Comparison of ENCODE assay signal across 15 cellular contexts in the genomic region with DNA sequence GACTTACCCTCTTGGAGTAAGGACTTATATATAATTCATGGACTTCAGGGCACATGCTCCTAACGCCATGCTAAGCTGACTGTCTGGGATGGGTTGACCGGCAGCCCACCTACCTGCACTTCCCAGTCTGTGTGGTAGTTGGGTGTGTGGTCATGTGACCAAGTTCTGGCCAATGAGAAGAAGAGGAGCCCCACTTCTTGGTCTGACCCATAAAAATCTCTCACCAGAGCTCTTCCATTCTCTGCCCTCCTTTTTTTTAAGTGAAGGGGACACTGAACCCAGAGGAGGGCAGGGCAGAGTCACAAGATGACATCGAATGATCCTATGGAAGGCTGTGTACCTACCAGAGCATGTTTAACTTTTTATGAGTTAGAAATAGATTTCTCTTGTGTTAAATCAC.
A peak's percentile ranks its signal among the peaks of the same experiment; 100 is the strongest.
DNase-seq lines count a peak whose midpoint lies in the region; ATAC-seq, FAIRE-seq and TF ChIP-seq lines count a peak whose summit lies in the region.
"Had no signal": no experiment of that assay in that cellular context is flagged by ENCODE, and none has a peak within 500 bp of the region (broad histone marks: within the 10 kb centered on the region; RNA-seq: fewer than 3 reads in every experiment).

No MANE protein-coding gene starts in this region.

- H4K91ac ChIP-seq in IMR-90 (ENCODE audit: insufficient read depth, low read depth, low read length) (peak overlapping the region; percentile 93), mesenchymal stem cell (ENCODE audit: low read length) (peak overlapping the region; percentile 43)

- no peaks in the 10 kb centered on the region for H4K20me1 ChIP-seq in IMR-90 (ENCODE audit: insufficient read depth, low read length)
- H4K20me1 ChIP-seq in K562 (replicated peaks; ENCODE audit: control insufficient read depth, insufficient read depth, low read length), result no peaks in the 10 kb centered on the region

- WGBS in IMR-90 (ENCODE audit: extremely low coverage in 2 of 2, insufficient read length in 1 of 2), 2 experiments, result no CpG with 5 or more reads among the region's 3 CpGs
- WGBS in K562 (ENCODE audit: insufficient coverage, low coverage, missing lambda C conversion rate), result 0% methylated on average over 3 of the region's 3 CpGs
- 88% methylated on average over 2 of the region's 3 CpGs for WGBS in mesenchymal stem cell

- no peak for TF ChIP-seq POLR2A in IMR-90 (IDR thresholded peaks at IDR 0.05; ENCODE audit: low read depth, low read length)
- no peak for TF ChIP-seq POLR2A in K562 (conservative IDR thresholded peaks at IDR 0.05)

- peak overlapping the region; percentile 92 for H3K18ac ChIP-seq in IMR-90 (ENCODE audit: low read depth, low read length)
- H3K18ac ChIP-seq in mesenchymal stem cell (ENCODE audit: low read depth in 1 of 2, low read length in 2 of 2), result peak overlapping the region in 1 of 2 experiments; percentile 52

- H3K14ac ChIP-seq in IMR-90 (replicated peaks; ENCODE audit: low read depth, low read length), result peak overlapping the region; percentile 91
- no peak overlapping the region for H3K14ac ChIP-seq in mesenchymal stem cell (ENCODE audit: low read length in 2 of 2)

- TF ChIP-seq EP300 in K562 (IDR thresholded peaks at IDR 0.05; ENCODE audit: low read length), result no peak

- intact Hi-C loops in IMR-90 (cut with micrococcal nuclease), result no loop called here
- intact Hi-C loops in K562 (cut with micrococcal nuclease), result no loop called here
- intact Hi-C loops in tibial artery (cut with DNase I; ENCODE audit: low total_unique reads), result no loop called here

- peak overlapping the region; percentile 97; the same call in 2 of the 3 replicates for H2BK15ac ChIP-seq in IMR-90 (ENCODE audit: low read depth, low read length)
- H2BK15ac ChIP-seq in mesenchymal stem cell (ENCODE audit: low read depth, poor library complexity, severe bottlenecking), result peak overlapping the region; percentile 54

- dilution Hi-C loops in IMR-90 (cut with HindIII; ENCODE audit: low sequenced_read_pairs, unreplicated experiment), result no loop called here

- H3K79me2 ChIP-seq in K562 (ENCODE audit: control insufficient read depth, insufficient read depth, low read length), result no peaks in the 10 kb centered on the region

- H3K4me2 ChIP-seq in IMR-90 (ENCODE audit: low read depth, low read length), result peak overlapping the region; percentile 22; the same call in 1 of the 2 replicates
- H3K4me2 ChIP-seq in K562 (ENCODE audit: insufficient read depth, low read length), result no peak overlapping the region
- no peak overlapping the region for H3K4me2 ChIP-seq in mesenchymal stem cell (ENCODE audit: low read length, poor library complexity, severe bottlenecking)

- DNase-seq in IMR-90, result no peak
- DNase-seq in K562 (ENCODE audit: extremely low read depth in 1 of 4, low spot score in 3 of 4), result peak in 2 of 4 experiments; percentile 28 to 32
- DNase-seq in mesenchymal stem cell, result no peak
- DNase-seq in tibial artery, result no peak
- no peak for DNase-seq in NK-92 (lab: John Stamatoyannopoulos, UW; ENCODE audit: unreplicated experiment)
- DNase-seq: activated naive CD4-positive, alpha-beta T cell treated with anti-CD3 and anti-CD28 coated beads for 36 hours; GF-D8; hypothalamus; NCI-H1417 treated with DMSO at 0.1 percent for 48 hours; Peyer's patch; stimulated activated CD4-positive, alpha-beta T cell treated with anti-CD3 and anti-CD28 coated beads, Interleukin-4, amount 100 ng/mL, for 1 hour; SW 1271 had no signal

- H2AK5ac ChIP-seq in IMR-90 (ENCODE audit: low read depth, low read length), result peak overlapping the region; percentile 99
- H2AK5ac ChIP-seq in mesenchymal stem cell (ENCODE audit: low read length, severe bottlenecking), result peak overlapping the region; percentile 42

- peak overlapping the region; percentile 69 for H2BK20ac ChIP-seq in IMR-90 (ENCODE audit: low read depth, low read length)

- H3K27ac ChIP-seq in IMR-90 (ENCODE audit: insufficient read depth, low read length) (peak overlapping the region; percentile 81), K562 (ENCODE audit: extremely low read depth, low read depth, low read length) (no peak overlapping the region), mesenchymal stem cell (ENCODE audit: low read length, poor library complexity, severe bottlenecking) (peak overlapping the region; percentile 93), tibial artery (peak overlapping the region; percentile 77)

- H3K79me1 ChIP-seq in IMR-90 (ENCODE audit: low read depth in 1 of 2, low read length in 2 of 2) (peaks cover 0 to 11% of the 10 kb centered on the region in 2 experiments; a peak in 1 of 4 replicates), mesenchymal stem cell (replicated peaks; ENCODE audit: low read length, poor library complexity, severe bottlenecking) (no peaks in the 10 kb centered on the region)

- no peaks in the 10 kb centered on the region for H3K9me3 ChIP-seq in IMR-90 (ENCODE audit: control insufficient read depth, insufficient read depth, low read length)
- H3K9me3 ChIP-seq in K562 (replicated peaks; ENCODE audit: control insufficient read depth, insufficient read depth, low read depth, low read length), result no peaks in the 10 kb centered on the region
- no peaks in the 10 kb centered on the region for H3K9me3 ChIP-seq in mesenchymal stem cell (ENCODE audit: control insufficient read depth, low read length)
- no peaks in the 10 kb centered on the region for H3K9me3 ChIP-seq in tibial artery
- H3K9me3 ChIP-seq: Peyer's patch had no signal

- H3K36me3 ChIP-seq in IMR-90 (ENCODE audit: control insufficient read depth, insufficient read depth, low read length), result no peaks in the 10 kb centered on the region
- H3K36me3 ChIP-seq in K562 (ENCODE audit: control insufficient read depth, insufficient read depth, low read length), result no peaks in the 10 kb centered on the region
- no peaks in the 10 kb centered on the region for H3K36me3 ChIP-seq in mesenchymal stem cell (ENCODE audit: control insufficient read depth in 1 of 2, insufficient read depth in 2 of 2, low read depth in 1 of 2, low read length in 2 of 2)
- no peaks in the 10 kb centered on the region for H3K36me3 ChIP-seq in tibial artery
- H3K36me3 ChIP-seq: Peyer's patch had no signal

- H4K5ac ChIP-seq in IMR-90 (ENCODE audit: low read depth, low read length), result peak overlapping the region; percentile 98

- H3K9me1 ChIP-seq in IMR-90 (ENCODE audit: insufficient read depth, low read length), result peaks cover 12% of the 10 kb centered on the region
- H3K9me1 ChIP-seq in K562 (ENCODE audit: control insufficient read depth, insufficient read depth, low read length), result no peaks in the 10 kb centered on the region

- CTCF ChIA-PET in IMR-90 (lab: Yijun Ruan, JAX), result no interaction called here
- CTCF ChIA-PET in K562 (lab: Yijun Ruan, JAX; ENCODE audit: low intra/inter-chr PET ratio), result no interaction called here

- H2AFZ ChIP-seq in IMR-90 (replicated peaks; ENCODE audit: low read length, poor library complexity) (peak overlapping the region; percentile 53), K562 (ENCODE audit: low read depth, low read length) (no peak overlapping the region), mesenchymal stem cell (ENCODE audit: low read depth, low read length) (no peak overlapping the region)

- peaks cover 15% of the 10 kb centered on the region for H3K4me1 ChIP-seq in IMR-90 (ENCODE audit: control insufficient read depth, insufficient read depth, low read length)
- H3K4me1 ChIP-seq in K562 (replicated peaks in 1 of 2; ENCODE audit: control insufficient read depth in 2 of 2, insufficient read depth in 2 of 2, low read length in 2 of 2), result no peaks in the 10 kb centered on the region
- peaks cover 8% of the 10 kb centered on the region for H3K4me1 ChIP-seq in mesenchymal stem cell (ENCODE audit: control insufficient read depth, insufficient read depth, low read depth, low read length)
- H3K4me1 ChIP-seq in tibial artery, result peaks cover 0 to 55% (median 22%) of the 10 kb centered on the region in 4 donors
- H3K4me1 ChIP-seq: Peyer's patch had no signal

- H2BK120ac ChIP-seq in IMR-90 (ENCODE audit: low read depth, low read length) (peak overlapping the region; percentile 95), mesenchymal stem cell (ENCODE audit: low read depth, low read length) (peak overlapping the region; percentile 2)

- POLR2A ChIA-PET in IMR-90 (lab: Charles Lee; ENCODE audit: unreplicated experiment), result no interaction called here
- POLR2A ChIA-PET in K562 (lab: Yijun Ruan, JAX), result no interaction called here

- H2BK12ac ChIP-seq in mesenchymal stem cell (ENCODE audit: low read length in 2 of 2), result peak overlapping the region in 1 of 2 experiments; percentile 69

- H3K4ac ChIP-seq in IMR-90 (ENCODE audit: low read depth, low read length), result peak overlapping the region; percentile 91
- no peak overlapping the region for H3K4ac ChIP-seq in mesenchymal stem cell (ENCODE audit: low read depth in 1 of 2, low read length in 2 of 2)

- TF ChIP-seq RAD21 in IMR-90 (IDR thresholded peaks at IDR 0.05; ENCODE audit: low read length) (no peak), K562 (CRISPR knock-in tag; conservative IDR thresholded peaks at IDR 0.05 in 1 of 2, IDR thresholded peaks at IDR 0.05 in 1 of 2) (no peak)

- peak overlapping the region; percentile 91 for H2BK5ac ChIP-seq in IMR-90 (ENCODE audit: low read depth, low read length, poor library complexity, severe bottlenecking)
- H2BK5ac ChIP-seq in mesenchymal stem cell (ENCODE audit: low read depth, low read length, poor library complexity, severe bottlenecking), result peak overlapping the region; percentile 97

- H4K8ac ChIP-seq in IMR-90 (ENCODE audit: low read depth in 2 of 2, low read length in 2 of 2) (peak overlapping the region; percentile 89 to 98), mesenchymal stem cell (ENCODE audit: low read length) (peak overlapping the region; percentile 85)

- H2AK9ac ChIP-seq in IMR-90 (replicated peaks; ENCODE audit: low read depth, low read length, poor library complexity), result peak overlapping the region; percentile 38

- ATAC-seq in IMR-90 (ENCODE audit: low read depth), result no peak
- no peak for ATAC-seq in K562
- ATAC-seq in HG03460 (IDR thresholded peaks at IDR 0.05; ENCODE audit: unreplicated experiment), result no peak
- no peak for ATAC-seq in esophagus mucosa
- ATAC-seq: sciatic nerve had no signal

- H3K27me3 ChIP-seq in IMR-90 (ENCODE audit: control insufficient read depth, insufficient read depth, low read length), result no peaks in the 10 kb centered on the region
- H3K27me3 ChIP-seq in K562 (ENCODE audit: control insufficient read depth in 2 of 2, insufficient read depth in 2 of 2, low read length in 2 of 2), result peaks cover 14 to 19% of the 10 kb centered on the region in 2 experiments; a peak in 4 of 5 replicates
- H3K27me3 ChIP-seq in mesenchymal stem cell (ENCODE audit: control insufficient read depth in 1 of 2, insufficient read depth in 1 of 2, low read length in 2 of 2), result no peaks in the 10 kb centered on the region
- H3K27me3 ChIP-seq in tibial artery, result no peaks in the 10 kb centered on the region
- H3K27me3 ChIP-seq: Peyer's patch had no signal

- H3K4me3 ChIP-seq in IMR-90 (ENCODE audit: insufficient read depth, low read depth, low read length) (no peak overlapping the region), K562 (no peak overlapping the region), mesenchymal stem cell (ENCODE audit: insufficient read depth in 1 of 2, low read depth in 1 of 2, low read length in 2 of 2) (no peak overlapping the region), tibial artery (no peak overlapping the region)

- peak overlapping the region; percentile 87 for H3K56ac ChIP-seq in IMR-90 (ENCODE audit: extremely low read depth, insufficient read depth, low read length)

- no TSS peak for BruUV-seq in IMR-90 (replicated peaks; lab: Mats Ljungman, UMichigan)
- BruUV-seq in K562 (replicated peaks; lab: Mats Ljungman, UMichigan), result no TSS peak

- H3K23ac ChIP-seq in IMR-90 (ENCODE audit: low read depth, low read length), result peak overlapping the region; percentile 80; the same call in 1 of the 2 replicates
- H3K23ac ChIP-seq in mesenchymal stem cell (ENCODE audit: low read length in 2 of 2), result no peak overlapping the region

- FAIRE-seq in K562 (lab: Jason Lieb, UNC), result no peak

- in situ Hi-C loops in IMR-90 (cut with MboI; ENCODE audit: low sequenced_read_pairs) (no loop called here), K562 (cut with MboI) (no loop called here)

- H3K9ac ChIP-seq in IMR-90 (ENCODE audit: low read depth, low read length), result no peak overlapping the region
- no peak overlapping the region for H3K9ac ChIP-seq in K562 (ENCODE audit: insufficient read depth in 1 of 2, low read depth in 2 of 2, low read length in 2 of 2)
- peak overlapping the region; percentile 28 for H3K9ac ChIP-seq in mesenchymal stem cell (ENCODE audit: low read length)

- TF ChIP-seq CTCF in IMR-90 (conservative IDR thresholded peaks at IDR 0.05; ENCODE audit: low read depth, low read length) (no peak), K562 (IDR thresholded peaks at IDR 0.05 in 2 of 3, conservative IDR thresholded peaks at IDR 0.05 in 1 of 3; ENCODE audit: insufficient read depth in 2 of 3, low read depth in 1 of 3, low read length in 3 of 3) (no peak), tibial artery (IDR thresholded peaks at IDR 0.05) (no peak)
